ENCODE assay signal across 8 cellular contexts in genomic region chr6:73505142-73505541, GRCh38. TPM values are rescaled to one million over a fixed set of nuclear protein-coding genes. Genes with fewer than 3 reads are reported as not detected.
"Had no signal": no experiment of that assay in that cellular context is flagged by ENCODE, and none has a peak within 500 bp of the region (broad histone marks: within the 10 kb centered on the region; RNA-seq: fewer than 3 reads in every experiment).

No MANE protein-coding gene starts in this region.

- DNase-seq: GDM1, GF-D8 had no signal

- FAIRE-seq: G401.6, GM12891, GM12892, GM18507, GM19239 had no signal

RNA-seq across cellular contexts. Expression of gene CGAS, which starts 53.0 kb away (rescaled TPM):
- total RNA-seq: G401 had no signal
